Comparison of ENCODE assay signal across 1 cellular context in the genomic region with DNA sequence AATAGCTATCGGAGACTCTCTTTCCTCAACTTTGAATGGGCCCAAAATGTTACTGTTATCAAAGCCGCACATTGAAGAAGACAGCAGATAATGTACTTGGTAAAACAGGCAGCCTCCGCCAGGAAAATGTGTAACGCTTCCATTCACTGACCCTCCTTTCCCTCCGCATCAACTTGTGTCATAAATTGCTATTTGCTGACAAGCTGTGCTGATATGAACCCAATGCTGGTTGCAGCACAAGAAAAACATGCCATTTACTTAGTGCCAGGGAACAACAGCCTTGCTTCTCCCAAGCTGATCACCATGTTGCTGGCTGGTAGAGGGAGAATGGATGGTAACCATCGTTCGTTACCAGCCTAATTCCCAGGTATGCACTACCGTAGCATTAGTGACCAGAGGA.
TF ChIP-seq lines count a peak whose summit lies in the region.

No MANE protein-coding gene starts in this region.

TF ChIP-seq in GM23338, 12 proteins besides CTCF, POLR2A, EP300 and RAD21 (continued from another document):
- no peak for TF ChIP-seq REST (IDR thresholded peaks at IDR 0.05; ENCODE audit: unreplicated experiment)
